ENCODE assay signal across 22 cellular contexts in the genomic region with DNA sequence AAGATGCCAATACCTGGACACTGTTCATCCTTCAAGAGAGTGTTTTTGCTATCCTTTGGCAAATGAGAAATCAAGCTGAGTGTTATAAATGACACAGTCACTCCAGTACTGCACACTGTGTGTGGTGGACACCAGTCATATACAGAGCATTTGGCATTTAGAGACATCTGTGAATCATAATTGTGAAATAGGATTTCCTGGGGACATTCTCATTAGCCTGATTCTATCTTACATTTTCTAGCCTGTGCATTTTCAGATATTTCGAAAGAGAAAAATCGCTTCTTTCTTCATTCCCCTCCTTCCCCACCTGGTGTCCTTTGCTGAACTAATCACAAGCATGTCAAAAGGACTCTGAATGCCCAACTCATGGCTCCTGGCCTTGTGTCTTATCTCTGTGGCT.
A peak's percentile ranks its signal among the peaks of the same experiment; 100 is the strongest.
DNase-seq lines count a peak whose midpoint lies in the region; ATAC-seq and TF ChIP-seq lines count a peak whose summit lies in the region.
"Had no signal": no experiment of that assay in that cellular context is flagged by ENCODE, and none has a peak within 500 bp of the region (broad histone marks: within the 10 kb centered on the region; RNA-seq: fewer than 3 reads in every experiment).

No MANE protein-coding gene starts in this region.

- peak; percentile 19 for DNase-seq in GM04503 (ENCODE audit: low read depth)
- DNase-seq in RPMI7951 (ENCODE audit: low read depth) = peak; percentile 39
- DNase-seq in epithelial cell of proximal tubule (ENCODE audit: low read depth) = peak; percentile 38
- peak; percentile 85 for DNase-seq in renal cortical epithelial cell (ENCODE audit: low read depth)
- no peak for DNase-seq in COR-L47 (lab: John Stamatoyannopoulos, UW)
- no peak for DNase-seq in WERI-Rb-1
- DNase-seq: activated CD4-positive, alpha-beta T cell treated with anti-CD3 and anti-CD28 coated beads for 48 hours; CD8-positive, alpha-beta T cell; erythroblast; KBM-7; left lung; midbrain; NCI-H1092; NCI-H2081; NCI-H446 treated with DMSO at 0.1 percent for 48 hours; sigmoid colon; T-cell had no signal

- H3K27ac ChIP-seq in WERI-Rb-1 = no peak overlapping the region
- H3K27ac ChIP-seq: left lung, sigmoid colon, suprapubic skin had no signal

- peaks cover 2% of the 10 kb centered on the region for H3K27me3 ChIP-seq in WERI-Rb-1 (ENCODE audit: insufficient read depth, low read depth, severe bottlenecking)
- H3K27me3 ChIP-seq: left lung, sigmoid colon, suprapubic skin had no signal

- no peaks in the 10 kb centered on the region for H3K9me3 ChIP-seq in WERI-Rb-1 (ENCODE audit: severe bottlenecking)
- H3K9me3 ChIP-seq: left lung, sigmoid colon, suprapubic skin had no signal

- TF ChIP-seq CTCF in epithelial cell of proximal tubule (conservative IDR thresholded peaks at IDR 0.05; ENCODE audit: low read depth, low read length) = no peak
- no peak for TF ChIP-seq CTCF in WERI-Rb-1 (IDR thresholded peaks at IDR 0.05; ENCODE audit: low read depth, low read length)

- no peak for ATAC-seq in GM21619 (IDR thresholded peaks at IDR 0.05; ENCODE audit: unreplicated experiment)
- ATAC-seq: CD8-positive, alpha-beta T cell; HCT116; left lung; natural killer cell treated with Interleukin-12 subunit alpha and Interleukin-12 subunit beta and Interleukin-15 and Interleukin-18, amount 100 ng/mL, for 72 hours; Right ventricle myocardium inferior; T-cell had no signal

- H3K36me3 ChIP-seq in WERI-Rb-1 = no peaks in the 10 kb centered on the region
- H3K36me3 ChIP-seq: left lung, sigmoid colon, suprapubic skin had no signal

- H3K4me3 ChIP-seq in epithelial cell of proximal tubule (ENCODE audit: low read depth, low read length) = no peak overlapping the region
- H3K4me3 ChIP-seq in WERI-Rb-1 (ENCODE audit: low read depth, low read length) = no peak overlapping the region
- H3K4me3 ChIP-seq: left lung, sigmoid colon, suprapubic skin had no signal

Comparison
In these comparisons a context has a peak if more than half of its experiments do, and no peak if none do; other contexts are left out.
1. DNase-seq: peak in GM04503 (single experiment), RPMI7951 (single experiment), epithelial cell of proximal tubule (single experiment) and renal cortical epithelial cell (single experiment); none in COR-L47 (single experiment) and WERI-Rb-1 (single experiment).